In the genomic region with DNA sequence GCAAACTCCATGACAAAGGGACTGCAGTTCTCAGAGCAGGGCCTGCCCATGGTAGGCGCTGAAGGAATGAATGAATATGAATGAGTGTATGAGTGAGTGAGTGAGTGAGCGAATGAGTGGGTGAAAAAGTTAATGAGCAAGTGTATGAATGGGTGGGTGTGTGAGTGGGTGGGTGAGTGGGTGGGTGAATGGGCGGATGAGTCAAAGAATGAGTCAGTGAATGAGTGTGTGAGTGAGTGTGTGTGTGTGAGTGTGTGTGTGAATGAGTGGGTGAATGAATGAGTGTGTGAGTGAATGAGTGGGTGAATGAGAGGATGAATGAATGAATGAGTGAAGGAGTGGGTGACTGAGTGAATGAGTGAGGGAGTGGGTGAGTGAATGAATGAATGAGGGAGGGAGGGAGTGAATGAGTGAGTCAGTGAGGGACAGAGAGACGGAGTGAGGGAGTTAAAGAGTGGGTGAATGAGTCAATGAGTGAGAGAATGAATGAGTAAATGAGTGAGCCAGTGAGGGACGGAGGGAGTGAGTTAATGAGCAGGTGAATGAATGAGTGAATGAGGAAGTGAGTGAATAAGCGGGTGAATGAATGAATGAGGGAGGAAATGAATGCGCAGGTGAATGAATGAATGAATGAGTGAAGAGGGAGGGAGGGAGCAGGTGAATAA, we compare ENCODE assay signal across 10 cellular contexts. TPM values are rescaled to one million over a fixed set of nuclear protein-coding genes. Genes with fewer than 3 reads are reported as not detected.
DNase-seq lines count a peak whose midpoint lies in the region; ATAC-seq and TF ChIP-seq lines count a peak whose summit lies in the region.
"Had no signal": no experiment of that assay in that cellular context is flagged by ENCODE, and none has a peak within 500 bp of the region (broad histone marks: within the 10 kb centered on the region; RNA-seq: fewer than 3 reads in every experiment).

No MANE protein-coding gene starts in this region.

- POLR2A ChIA-PET in PC-3 (lab: Charles Lee; ENCODE audit: unreplicated experiment): no interaction called here

- TF ChIP-seq CTCF in PC-3 (conservative IDR thresholded peaks at IDR 0.05; ENCODE audit: low read depth, low read length): no peak

- H3K4me1 ChIP-seq in PC-3 (ENCODE audit: insufficient read depth, low read length): no peaks in the 10 kb centered on the region

- H3K36me3 Mint-ChIP-seq in effector memory CD8-positive, alpha-beta T cell (ENCODE audit: insufficient read depth): peaks cover 1% of the 10 kb centered on the region

- peak overlapping the region; percentile 8 to 11 for H3K4me3 Mint-ChIP-seq in effector memory CD8-positive, alpha-beta T cell

- H4K20me1 ChIP-seq in PC-3 (ENCODE audit: low read length): no peaks in the 10 kb centered on the region

- intact Hi-C loops in PC-3 (cut with micrococcal nuclease): no loop called here

- H3K27ac Mint-ChIP-seq in effector memory CD8-positive, alpha-beta T cell: no peak overlapping the region

- no peak overlapping the region for H3K9ac ChIP-seq in PC-3 (ENCODE audit: low read length)

- no peaks in the 10 kb centered on the region for H3K9me3 ChIP-seq in PC-3 (ENCODE audit: low read length)

- CTCF ChIA-PET in PC-3 (lab: Charles Lee): no interaction called here

- no peak overlapping the region for H3K27ac ChIP-seq in PC-3 (ENCODE audit: low read length)
- H3K27ac ChIP-seq: 22Rv1 had no signal

- H3K36me3 ChIP-seq in PC-3 (ENCODE audit: low read depth, low read length): no peaks in the 10 kb centered on the region

- no TSS peak for BruUV-seq in PC-3 (replicated peaks; lab: Mats Ljungman, UMichigan)

- ATAC-seq in PC-3 (peak; percentile 59), GM21526 (IDR thresholded peaks at IDR 0.05; ENCODE audit: low FRiP score, unreplicated experiment) (no peak)
- no peak for ATAC-seq in effector memory CD8-positive, alpha-beta T cell (replicated peaks)

- H2AFZ ChIP-seq in PC-3 (ENCODE audit: low read length): no peak overlapping the region

- peaks cover 13 to 51% of the 10 kb centered on the region in 2 donors for H3K27me3 Mint-ChIP-seq in effector memory CD8-positive, alpha-beta T cell

- no peaks in the 10 kb centered on the region for H3F3A ChIP-seq in PC-3 (ENCODE audit: low read length, unreplicated experiment)

- H3K4me2 ChIP-seq in PC-3 (ENCODE audit: low read length): no peak overlapping the region

- no peaks in the 10 kb centered on the region for H3K9me3 Mint-ChIP-seq in effector memory CD8-positive, alpha-beta T cell

- peaks cover 6% of the 10 kb centered on the region in 2 donors for H3K4me1 Mint-ChIP-seq in effector memory CD8-positive, alpha-beta T cell (ENCODE audit: low read depth in 2 of 2)

- DNase-seq in DMS53 (lab: John Stamatoyannopoulos, UW) (peak; percentile 39), DMS53 treated with DMSO at 0.1 percent for 48 hours (lab: John Stamatoyannopoulos, UW; ENCODE audit: unreplicated experiment) (no peak), PC-3 (peak; percentile 58), renal cortical epithelial cell (ENCODE audit: low read depth) (peak; percentile 36), kidney glomerular epithelial cell (lab: John Stamatoyannopoulos, UW) (no peak), mesenteric fat pad (ENCODE audit: low spot score) (no peak)
- no peak for DNase-seq in effector memory CD8-positive, alpha-beta T cell
- DNase-seq: NCI-H1105 treated with DMSO at 0.1 percent for 48 hours had no signal

- no peaks in the 10 kb centered on the region for H3K79me2 ChIP-seq in PC-3 (ENCODE audit: low read length)

- no peaks in the 10 kb centered on the region for H3K27me3 ChIP-seq in PC-3 (ENCODE audit: low read length)

- H3K4me3 ChIP-seq in PC-3 (ENCODE audit: low read length): no peak overlapping the region

- no peaks in the 10 kb centered on the region for H3K9me2 ChIP-seq in PC-3 (replicated peaks; ENCODE audit: low read length)

RNA-seq across cellular contexts. Expression of a gene that starts 11.1 kb away (rescaled TPM):
- total RNA-seq in PC-3 (2014; rRNA removed) (26.1 and 33.0 TPM in 2 replicates), renal cortical epithelial cell (9.4 and 17.5 TPM in 2 replicates), mesenteric fat pad (25.3 TPM)

RNA-seq across cellular contexts. Expression of a gene that starts 54.4 kb away (rescaled TPM):
- total RNA-seq in PC-3 (2014; rRNA removed) (50.9 and 56.9 TPM in 2 replicates), renal cortical epithelial cell (29.2 and 55.2 TPM in 2 replicates), mesenteric fat pad (24.6 TPM)

Comparison
In these comparisons a context has a peak if more than half of its experiments do, and no peak if none do; other contexts are left out.
1. DNase-seq: peak in DMS53 (single experiment), PC-3 (single experiment) and renal cortical epithelial cell (single experiment); none in DMS53 treated with DMSO at 0.1 percent for 48 hours (single experiment), effector memory CD8-positive, alpha-beta T cell (0 of 3), kidney glomerular epithelial cell (single experiment) and mesenteric fat pad (single experiment).